Comparison of ENCODE assay signal across 17 cellular contexts in the genomic region with DNA sequence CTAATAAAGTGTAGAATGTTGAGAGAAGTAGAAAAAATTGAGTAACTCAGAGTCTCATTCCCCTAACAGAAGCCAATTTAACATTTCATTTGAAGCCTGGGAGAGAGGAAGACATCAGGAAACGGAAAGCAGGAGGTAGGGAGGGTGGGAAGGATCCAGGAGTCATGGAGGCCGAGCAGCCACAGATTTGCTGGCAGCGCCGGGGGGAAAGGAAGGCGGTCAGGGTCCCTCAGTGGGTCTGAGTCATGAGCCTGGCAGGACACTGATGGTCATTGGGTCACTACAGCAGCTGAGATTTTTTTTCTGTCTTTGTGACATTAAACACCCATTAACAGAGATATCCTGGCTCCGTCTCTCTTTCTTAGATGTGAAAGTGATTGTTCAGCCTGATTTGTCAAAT.
"Had no signal": no experiment of that assay in that cellular context is flagged by ENCODE, and none has a peak within 500 bp of the region (broad histone marks: within the 10 kb centered on the region; RNA-seq: fewer than 3 reads in every experiment).

No MANE protein-coding gene starts in this region.

- H3K27me3 ChIP-seq: esophagus muscularis mucosa, gastrocnemius medialis, heart right ventricle, neutrophil, stomach had no signal

- H3K27ac ChIP-seq: epithelial cell of prostate, esophagus muscularis mucosa, gastrocnemius medialis, heart right ventricle, neutrophil, skin epidermis, stomach, thoracic aorta had no signal

- H3K4me1 ChIP-seq: esophagus muscularis mucosa, gastrocnemius medialis, heart right ventricle, stomach had no signal

- H3K4me3 ChIP-seq: esophagus muscularis mucosa, gastrocnemius medialis, mucosa of descending colon, skin epidermis, stomach, thoracic aorta had no signal

- FAIRE-seq: islet of Langerhans had no signal

- H3K9me3 ChIP-seq: gastrocnemius medialis, mucosa of descending colon, neutrophil, stomach, thoracic aorta had no signal

- H3K36me3 ChIP-seq: esophagus muscularis mucosa, gastrocnemius medialis, heart right ventricle, neutrophil, stomach, thoracic aorta had no signal

- DNase-seq: effector memory CD8-positive, alpha-beta T cell; gastrocnemius medialis; heart right ventricle; mammary epithelial cell; mucosa of descending colon; natural killer cell; stimulated activated naive CD4-positive, alpha-beta T cell; stomach; substantia nigra had no signal

- ATAC-seq: effector memory CD8-positive, alpha-beta T cell; gastrocnemius medialis; heart right ventricle; left lobe of liver; mucosa of descending colon; natural killer cell; sciatic nerve had no signal
